In the genomic region with DNA sequence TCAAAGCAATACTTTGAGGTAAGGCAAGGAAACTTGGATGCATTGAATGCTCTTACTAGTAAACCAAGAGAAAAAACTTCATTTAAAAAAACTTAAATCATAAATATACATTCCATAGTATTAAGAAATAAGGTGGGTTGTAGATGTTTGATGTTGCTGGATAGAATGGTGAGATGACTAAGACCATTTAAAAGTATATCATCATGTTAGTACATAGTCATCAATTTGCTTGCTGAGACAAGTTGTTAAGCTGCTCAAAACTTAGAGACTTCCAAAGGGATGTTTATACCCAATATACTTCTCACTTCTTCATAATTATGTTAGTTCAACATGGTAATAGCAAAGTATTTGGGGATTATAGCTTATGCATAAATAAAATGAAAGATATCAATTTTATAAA, we compare ENCODE assay signal across 14 cellular contexts.
DNase-seq lines count a peak whose midpoint lies in the region; ATAC-seq and TF ChIP-seq lines count a peak whose summit lies in the region.
"Had no signal": no experiment of that assay in that cellular context is flagged by ENCODE, and none has a peak within 500 bp of the region (broad histone marks: within the 10 kb centered on the region; RNA-seq: fewer than 3 reads in every experiment).

No MANE protein-coding gene starts in this region.

- H4K20me1 ChIP-seq in osteoblast (ENCODE audit: insufficient read depth, low read length): no peaks in the 10 kb centered on the region

- no peaks in the 10 kb centered on the region for H3K36me3 ChIP-seq in osteoblast (ENCODE audit: insufficient read depth, low read length)

- no peaks in the 10 kb centered on the region for H3K4me1 ChIP-seq in osteoblast (ENCODE audit: insufficient read depth, low read length)
- H3K4me1 ChIP-seq: Caco-2 had no signal

- H2AFZ ChIP-seq in osteoblast (ENCODE audit: low read length): no peak overlapping the region

- TF ChIP-seq CTCF in RWPE1 (conservative IDR thresholded peaks at IDR 0.05; ENCODE audit: low read depth) (no peak), osteoblast (IDR thresholded peaks at IDR 0.05; ENCODE audit: extremely low read depth, low read depth, low read length) (no peak)

- ATAC-seq in HG03196 (IDR thresholded peaks at IDR 0.05; ENCODE audit: unreplicated experiment): no peak

- POLR2A ChIA-PET in RWPE1 (lab: Yijun Ruan, JAX; ENCODE audit: low non-redundant PET): no interaction called here

- no peaks in the 10 kb centered on the region for H3K27me3 ChIP-seq in osteoblast (ENCODE audit: insufficient read depth, low read length)

- no peaks in the 10 kb centered on the region for H3K79me2 ChIP-seq in osteoblast (ENCODE audit: insufficient read depth, low read length)

- H3K27ac ChIP-seq in RWPE1 (no peak overlapping the region), epithelial cell of prostate (no peak overlapping the region), osteoblast (ENCODE audit: low read depth, low read length) (no peak overlapping the region)

- no peak overlapping the region for H3K4me2 ChIP-seq in osteoblast (ENCODE audit: insufficient read depth, low read length)

- no peaks in the 10 kb centered on the region for H3K9me3 ChIP-seq in osteoblast (ENCODE audit: low read depth, low read length)
- H3K9me3 ChIP-seq: Caco-2 had no signal

- CTCF ChIA-PET in RWPE1 (lab: Yijun Ruan, JAX): interaction anchor here (0.7 kb wide), 1 partner anchor 508 kb away, joined by 3 read pairs; no protein-coding TSS in a partner anchor

- H3K4me3 ChIP-seq in osteoblast (ENCODE audit: insufficient read depth, low read length): no peak overlapping the region

- peak; percentile 30 for DNase-seq in RWPE1 (ENCODE audit: low spot score)
- DNase-seq in amniotic epithelial cell (ENCODE audit: low read depth): peak; percentile 5
- peak; percentile 27 for DNase-seq in epithelial cell of prostate (ENCODE audit: low read depth, low spot score)
- DNase-seq in osteoblast (ENCODE audit: insufficient read length, low spot score, missing footprints): peak; percentile 14
- DNase-seq in GOT3 (lab: John Stamatoyannopoulos, UW): no peak
- no peak for DNase-seq in NCI-H2227 treated with DMSO at 0.1 percent for 48 hours (lab: John Stamatoyannopoulos, UW)
- DNase-seq: C1 segment of cervical spinal cord; Caco-2; CD4-positive, alpha-beta memory T cell; DMS153; DND-41; H7; HCEC 1CT had no signal

Comparison
In these comparisons a context has a peak if more than half of its experiments do, and no peak if none do; other contexts are left out.
1. DNase-seq: peak in RWPE1 (single experiment), amniotic epithelial cell (single experiment), epithelial cell of prostate (single experiment) and osteoblast (single experiment); none in GOT3 (single experiment) and NCI-H2227 treated with DMSO at 0.1 percent for 48 hours (single experiment).